ENCODE assay signal across 7 cellular contexts in the genomic region with DNA sequence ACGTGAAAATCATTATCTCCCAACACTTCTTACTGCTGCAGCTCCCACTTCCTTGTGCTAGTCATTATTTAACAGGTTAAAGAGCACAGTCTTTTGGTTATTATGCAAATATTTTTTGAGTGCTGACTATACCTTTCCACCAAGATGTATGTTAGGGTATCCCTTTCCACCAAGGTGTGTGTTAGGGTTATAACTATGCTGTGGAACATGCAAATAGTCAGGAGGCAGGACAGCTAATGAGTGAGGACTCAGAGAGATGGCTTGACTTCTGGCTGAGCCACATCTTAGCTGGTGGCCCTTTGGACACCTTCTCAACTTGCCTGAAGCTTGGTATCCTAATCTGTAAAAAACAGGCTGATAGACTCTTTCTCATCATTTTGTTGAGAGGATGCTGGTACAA.
"Had no signal": no experiment of that assay in that cellular context is flagged by ENCODE, and none has a peak within 500 bp of the region (broad histone marks: within the 10 kb centered on the region; RNA-seq: fewer than 3 reads in every experiment).

No MANE protein-coding gene starts in this region.

- DNase-seq: GOT3, H7, HFFc6 had no signal

- H3K27me3 Mint-ChIP-seq: IgD-negative memory B cell had no signal

- ATAC-seq: HCT116 had no signal

- H3K4me3 Mint-ChIP-seq: HFFc6, IgD-negative memory B cell had no signal

- H3K27ac Mint-ChIP-seq: HFFc6, IgD-negative memory B cell had no signal

- H3K4me1 ChIP-seq: HAP-1 had no signal

- H3K9ac ChIP-seq: GM23248 had no signal

- H3K27ac ChIP-seq: GM23248 had no signal

- H3K36me3 Mint-ChIP-seq: IgD-negative memory B cell had no signal

- H3K9me3 ChIP-seq: HAP-1 had no signal

- H3K36me3 ChIP-seq: HAP-1 had no signal

- H2AFZ ChIP-seq: GM23248 had no signal

- H3K4me1 Mint-ChIP-seq: IgD-negative memory B cell had no signal

- H3K4me3 ChIP-seq: GM23248, HAP-1 had no signal
